ENCODE assay signal across 26 cellular contexts in the genomic region with DNA sequence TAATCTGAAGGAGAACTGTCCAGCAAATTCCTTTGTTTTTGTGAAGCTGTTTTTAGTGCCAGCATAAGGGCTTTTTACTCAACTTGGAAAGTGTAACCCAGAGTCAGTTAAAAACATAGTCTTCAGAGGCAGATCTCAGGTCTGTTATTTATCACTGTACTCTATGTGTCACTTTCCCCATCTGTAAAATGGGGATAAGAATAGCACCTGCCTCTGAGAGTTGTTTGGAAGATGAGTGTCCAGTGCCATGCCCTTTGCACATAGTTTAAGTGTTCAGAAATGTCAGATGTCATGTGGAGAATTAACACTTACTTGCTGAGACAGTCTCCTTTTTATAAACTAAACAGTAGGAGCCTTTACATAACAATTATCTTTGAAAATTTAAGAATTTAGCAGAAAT.
"Had no signal": no experiment of that assay in that cellular context is flagged by ENCODE, and none has a peak within 500 bp of the region (broad histone marks: within the 10 kb centered on the region; RNA-seq: fewer than 3 reads in every experiment).

No MANE protein-coding gene starts in this region.

- H3K27me3 ChIP-seq: brain microvascular endothelial cell, cardiac muscle cell had no signal

- H3K27ac ChIP-seq: brain microvascular endothelial cell, cardiac muscle cell had no signal

- H3K4me3 ChIP-seq: cardiac muscle cell had no signal

- DNase-seq: activated CD4-positive, alpha-beta T cell treated with anti-CD3 and anti-CD28 coated beads for 36 hours; activated CD8-positive, alpha-beta memory T cell treated with anti-CD3 and anti-CD28 coated beads, Interleukin-2, amount 50 U/mL, for 4 hours; activated CD8-positive, alpha-beta T cell treated with anti-CD3 and anti-CD28 coated beads for 36 hours; activated gamma-delta T cell treated with Interleukin-2 at 50 U/mL for 16 hours; activated naive CD4-positive, alpha-beta T cell treated with anti-CD3 and anti-CD28 coated beads, Interleukin-2, amount 10 ng/mL, durations not matched to agents 7 days and 5 days; activated naive CD8-positive, alpha-beta T cell treated with anti-CD3 and anti-CD28 coated beads for 36 hours; activated T-cell treated with anti-CD3 and anti-CD28 coated beads, Interleukin-2, amount 50 U/mL, for 72 hours; brain microvascular endothelial cell; cerebellar nuclear complex; KG1; NCI-H1092 treated with DMSO at 0.1 percent for 48 hours; NCI-H1417 treated with DMSO at 0.1 percent for 48 hours; NCI-H1694; NCI-H2029; NCI-H2107; NCI-H2171 treated with DMSO at 0.1 percent for 48 hours; NCI-H226; NCI-H510A; NCI-H526 treated with DMSO at 0.1 percent for 48 hours; NCI-H82; NK-92 treated with Interleukin-12 subunit alpha and Interleukin-12 subunit beta, amount 100 ng/mL, for 24 hours; PC-3; SHP77 treated with DMSO at 0.1 percent for 48 hours; T-helper 2 cell; T1000 had no signal

- ATAC-seq: activated CD4-positive, alpha-beta T cell treated with anti-CD3 and anti-CD28 coated beads for 36 hours; activated CD8-positive, alpha-beta T cell treated with anti-CD3 and anti-CD28 coated beads for 36 hours; activated T-cell treated with anti-CD3 and anti-CD28 coated beads, Interleukin-2, amount 50 U/mL, for 72 hours; PC-3 had no signal
